Comparison of ENCODE assay signal across 34 cellular contexts in the genomic region with DNA sequence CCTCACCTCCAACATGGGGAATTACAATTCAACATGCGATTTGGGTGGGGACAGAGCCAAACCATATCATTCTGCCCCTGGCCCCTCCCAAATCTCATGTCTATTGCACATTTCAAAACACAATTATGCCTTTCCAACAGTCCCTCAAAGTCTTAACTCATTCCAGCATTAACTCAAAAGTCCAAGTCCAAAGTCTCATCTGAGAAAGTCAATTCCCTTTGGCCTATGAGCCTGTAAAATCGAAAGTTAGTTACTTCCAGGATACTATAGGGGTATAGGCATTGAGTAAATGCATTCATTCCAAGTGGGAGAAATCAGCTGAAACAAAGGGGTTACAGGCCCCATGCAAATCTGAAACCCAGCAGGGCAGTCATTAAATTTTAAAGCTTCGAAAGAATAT.
"Had no signal": no experiment of that assay in that cellular context is flagged by ENCODE, and none has a peak within 500 bp of the region (broad histone marks: within the 10 kb centered on the region; RNA-seq: fewer than 3 reads in every experiment).

No MANE protein-coding gene starts in this region.

- H3K36me3 ChIP-seq: MG63 had no signal

- H3K9me3 ChIP-seq: MG63 had no signal

- H3K4me3 ChIP-seq: MG63 had no signal

- H3K27me3 ChIP-seq: MG63 had no signal

- DNase-seq: Karpas-422, Kasumi-1, MG63, MM.1S, MV-4-11, NCI-H1048, NCI-H1092, NCI-H1092 treated with DMSO at 0.1 percent for 48 hours, NCI-H1105, NCI-H1105 treated with DMSO at 0.1 percent for 48 hours, NCI-H1417, NCI-H1417 treated with DMSO at 0.1 percent for 48 hours, NCI-H1436, NCI-H1436 treated with DMSO at 0.1 percent for 48 hours, NCI-H146, NCI-H1694, NCI-H1694 treated with DMSO at 0.1 percent for 48 hours, NCI-H187, NCI-H187 treated with DMSO at 0.1 percent for 48 hours, NCI-H1930, NCI-H2029, NCI-H2029 treated with DMSO at 0.1 percent for 48 hours, NCI-H2081, NCI-H2081 treated with DMSO at 0.1 percent for 48 hours, NCI-H2107, NCI-H2171, NCI-H2171 treated with DMSO at 0.1 percent for 48 hours, NCI-H2227 treated with DMSO at 0.1 percent for 48 hours, NCI-H226, NCI-H345, NCI-H446, NCI-H446 treated with DMSO at 0.1 percent for 48 hours, NCI-H510A, NCI-H510A treated with DMSO at 0.1 percent for 48 hours had no signal
